1 cellular context compared by ENCODE assay signal in genomic region chr12:15544589-15544988, GRCh38.
TF ChIP-seq lines count a peak whose summit lies in the region.

No MANE protein-coding gene starts in this region.

TF ChIP-seq in IMR-90, 13 proteins besides CTCF, POLR2A, EP300 and RAD21 (continued from another document):
- TF ChIP-seq MAFK (IDR thresholded peaks at IDR 0.05; ENCODE audit: low read depth, low read length), result no peak
